1 cellular context compared by ENCODE assay signal in the genomic region with DNA sequence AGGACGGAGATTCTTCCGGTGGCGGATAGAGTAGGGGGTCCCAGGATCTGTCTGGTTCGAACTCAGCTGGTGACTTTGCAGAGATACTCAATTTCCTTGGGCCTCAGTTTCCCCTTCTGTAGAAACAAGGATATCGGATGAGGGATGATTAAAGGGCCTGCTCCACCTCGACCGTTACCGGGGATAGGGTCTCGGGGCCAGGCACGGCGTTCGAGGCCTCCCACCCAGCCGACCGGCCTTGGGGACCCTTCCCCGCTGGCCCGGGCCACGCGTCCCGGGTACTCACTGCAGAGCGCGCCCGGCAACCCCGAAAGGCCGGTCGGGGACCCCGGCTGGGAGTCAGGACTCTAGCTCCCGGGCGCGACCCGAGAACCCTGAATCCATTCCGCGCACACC.
TF ChIP-seq lines count a peak whose summit lies in the region.

No MANE protein-coding gene starts in this region.

TF ChIP-seq in K562, 482 proteins besides CTCF, POLR2A, EP300 and RAD21 (continued from another document):
- TF ChIP-seq, protein P1, sequence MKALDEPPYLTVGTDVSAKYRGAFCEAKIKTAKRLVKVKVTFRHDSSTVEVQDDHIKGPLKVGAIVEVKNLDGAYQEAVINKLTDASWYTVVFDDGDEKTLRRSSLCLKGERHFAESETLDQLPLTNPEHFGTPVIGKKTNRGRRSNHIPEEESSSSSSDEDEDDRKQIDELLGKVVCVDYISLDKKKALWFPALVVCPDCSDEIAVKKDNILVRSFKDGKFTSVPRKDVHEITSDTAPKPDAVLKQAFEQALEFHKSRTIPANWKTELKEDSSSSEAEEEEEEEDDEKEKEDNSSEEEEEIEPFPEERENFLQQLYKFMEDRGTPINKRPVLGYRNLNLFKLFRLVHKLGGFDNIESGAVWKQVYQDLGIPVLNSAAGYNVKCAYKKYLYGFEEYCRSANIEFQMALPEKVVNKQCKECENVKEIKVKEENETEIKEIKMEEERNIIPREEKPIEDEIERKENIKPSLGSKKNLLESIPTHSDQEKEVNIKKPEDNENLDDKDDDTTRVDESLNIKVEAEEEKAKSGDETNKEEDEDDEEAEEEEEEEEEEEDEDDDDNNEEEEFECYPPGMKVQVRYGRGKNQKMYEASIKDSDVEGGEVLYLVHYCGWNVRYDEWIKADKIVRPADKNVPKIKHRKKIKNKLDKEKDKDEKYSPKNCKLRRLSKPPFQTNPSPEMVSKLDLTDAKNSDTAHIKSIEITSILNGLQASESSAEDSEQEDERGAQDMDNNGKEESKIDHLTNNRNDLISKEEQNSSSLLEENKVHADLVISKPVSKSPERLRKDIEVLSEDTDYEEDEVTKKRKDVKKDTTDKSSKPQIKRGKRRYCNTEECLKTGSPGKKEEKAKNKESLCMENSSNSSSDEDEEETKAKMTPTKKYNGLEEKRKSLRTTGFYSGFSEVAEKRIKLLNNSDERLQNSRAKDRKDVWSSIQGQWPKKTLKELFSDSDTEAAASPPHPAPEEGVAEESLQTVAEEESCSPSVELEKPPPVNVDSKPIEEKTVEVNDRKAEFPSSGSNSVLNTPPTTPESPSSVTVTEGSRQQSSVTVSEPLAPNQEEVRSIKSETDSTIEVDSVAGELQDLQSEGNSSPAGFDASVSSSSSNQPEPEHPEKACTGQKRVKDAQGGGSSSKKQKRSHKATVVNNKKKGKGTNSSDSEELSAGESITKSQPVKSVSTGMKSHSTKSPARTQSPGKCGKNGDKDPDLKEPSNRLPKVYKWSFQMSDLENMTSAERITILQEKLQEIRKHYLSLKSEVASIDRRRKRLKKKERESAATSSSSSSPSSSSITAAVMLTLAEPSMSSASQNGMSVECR (CRISPR knock-in tag; IDR thresholded peaks at IDR 0.05) = 0 out of 2 replicates have a peak, but pooled peaks have one; percentile 9
- no peak for TF ChIP-seq XRCC5 (IDR thresholded peaks at IDR 0.05; ENCODE audit: low read depth, low read length)
- TF ChIP-seq ZNF212 (CRISPR knock-in tag; IDR thresholded peaks at IDR 0.05) = no peak
- peak; percentile 83 for TF ChIP-seq ZBTB7A (IDR thresholded peaks at IDR 0.05; ENCODE audit: borderline replicate concordance, control insufficient read depth, low read depth, low read length)
- TF ChIP-seq, protein P2, sequence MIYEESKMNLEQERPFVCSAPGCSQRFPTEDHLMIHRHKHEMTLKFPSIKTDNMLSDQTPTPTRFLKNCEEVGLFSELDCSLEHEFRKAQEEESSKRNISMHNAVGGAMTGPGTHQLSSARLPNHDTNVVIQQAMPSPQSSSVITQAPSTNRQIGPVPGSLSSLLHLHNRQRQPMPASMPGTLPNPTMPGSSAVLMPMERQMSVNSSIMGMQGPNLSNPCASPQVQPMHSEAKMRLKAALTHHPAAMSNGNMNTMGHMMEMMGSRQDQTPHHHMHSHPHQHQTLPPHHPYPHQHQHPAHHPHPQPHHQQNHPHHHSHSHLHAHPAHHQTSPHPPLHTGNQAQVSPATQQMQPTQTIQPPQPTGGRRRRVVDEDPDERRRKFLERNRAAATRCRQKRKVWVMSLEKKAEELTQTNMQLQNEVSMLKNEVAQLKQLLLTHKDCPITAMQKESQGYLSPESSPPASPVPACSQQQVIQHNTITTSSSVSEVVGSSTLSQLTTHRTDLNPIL (CRISPR knock-in tag; IDR thresholded peaks at IDR 0.05) = no peak
- TF ChIP-seq NCOA2 (IDR thresholded peaks at IDR 0.05; ENCODE audit: partially characterized antibody in 2 of 2) = no peak
- TF ChIP-seq MCM3 (IDR thresholded peaks at IDR 0.05) = no peak
- no peak for TF ChIP-seq TGIF2 (CRISPR knock-in tag; IDR thresholded peaks at IDR 0.05)
- TF ChIP-seq SMAD1 (IDR thresholded peaks at IDR 0.05; ENCODE audit: low read depth, low read length, partially characterized antibody) = no peak
- TF ChIP-seq HNRNPL (IDR thresholded peaks at IDR 0.05; ENCODE audit: low read depth, low read length) = no peak
- TF ChIP-seq ETV6 (IDR thresholded peaks at IDR 0.05; ENCODE audit: borderline replicate concordance in 1 of 2, low read depth in 2 of 2, low read length in 1 of 2) = no peak
- TF ChIP-seq ETV6 (CRISPR knock-in tag; IDR thresholded peaks at IDR 0.05; ENCODE audit: borderline replicate concordance) = no peak
- no peak for TF ChIP-seq SMARCB1 (IDR thresholded peaks at IDR 0.05; ENCODE audit: insufficient read length, low read depth)
- TF ChIP-seq SMARCE1 (IDR thresholded peaks at IDR 0.05) = no peak
- no peak for TF ChIP-seq ZFP1 (CRISPR knock-in tag; IDR thresholded peaks at IDR 0.05)
- TF ChIP-seq, protein P3, sequence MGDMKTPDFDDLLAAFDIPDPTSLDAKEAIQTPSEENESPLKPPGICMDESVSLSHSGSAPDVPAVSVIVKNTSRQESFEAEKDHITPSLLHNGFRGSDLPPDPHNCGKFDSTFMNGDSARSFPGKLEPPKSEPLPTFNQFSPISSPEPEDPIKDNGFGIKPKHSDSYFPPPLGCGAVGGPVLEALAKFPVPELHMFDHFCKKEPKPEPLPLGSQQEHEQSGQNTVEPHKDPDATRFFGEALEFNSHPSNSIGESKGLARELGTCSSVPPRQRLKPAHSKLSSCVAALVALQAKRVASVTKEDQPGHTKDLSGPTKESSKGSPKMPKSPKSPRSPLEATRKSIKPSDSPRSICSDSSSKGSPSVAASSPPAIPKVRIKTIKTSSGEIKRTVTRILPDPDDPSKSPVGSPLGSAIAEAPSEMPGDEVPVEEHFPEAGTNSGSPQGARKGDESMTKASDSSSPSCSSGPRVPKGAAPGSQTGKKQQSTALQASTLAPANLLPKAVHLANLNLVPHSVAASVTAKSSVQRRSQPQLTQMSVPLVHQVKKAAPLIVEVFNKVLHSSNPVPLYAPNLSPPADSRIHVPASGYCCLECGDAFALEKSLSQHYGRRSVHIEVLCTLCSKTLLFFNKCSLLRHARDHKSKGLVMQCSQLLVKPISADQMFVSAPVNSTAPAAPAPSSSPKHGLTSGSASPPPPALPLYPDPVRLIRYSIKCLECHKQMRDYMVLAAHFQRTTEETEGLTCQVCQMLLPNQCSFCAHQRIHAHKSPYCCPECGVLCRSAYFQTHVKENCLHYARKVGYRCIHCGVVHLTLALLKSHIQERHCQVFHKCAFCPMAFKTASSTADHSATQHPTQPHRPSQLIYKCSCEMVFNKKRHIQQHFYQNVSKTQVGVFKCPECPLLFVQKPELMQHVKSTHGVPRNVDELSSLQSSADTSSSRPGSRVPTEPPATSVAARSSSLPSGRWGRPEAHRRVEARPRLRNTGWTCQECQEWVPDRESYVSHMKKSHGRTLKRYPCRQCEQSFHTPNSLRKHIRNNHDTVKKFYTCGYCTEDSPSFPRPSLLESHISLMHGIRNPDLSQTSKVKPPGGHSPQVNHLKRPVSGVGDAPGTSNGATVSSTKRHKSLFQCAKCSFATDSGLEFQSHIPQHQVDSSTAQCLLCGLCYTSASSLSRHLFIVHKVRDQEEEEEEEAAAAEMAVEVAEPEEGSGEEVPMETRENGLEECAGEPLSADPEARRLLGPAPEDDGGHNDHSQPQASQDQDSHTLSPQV (IDR thresholded peaks at IDR 0.05) = peak; percentile 51
- no peak for TF ChIP-seq ZNF24 (IDR thresholded peaks at IDR 0.05)
- TF ChIP-seq, protein P4, sequence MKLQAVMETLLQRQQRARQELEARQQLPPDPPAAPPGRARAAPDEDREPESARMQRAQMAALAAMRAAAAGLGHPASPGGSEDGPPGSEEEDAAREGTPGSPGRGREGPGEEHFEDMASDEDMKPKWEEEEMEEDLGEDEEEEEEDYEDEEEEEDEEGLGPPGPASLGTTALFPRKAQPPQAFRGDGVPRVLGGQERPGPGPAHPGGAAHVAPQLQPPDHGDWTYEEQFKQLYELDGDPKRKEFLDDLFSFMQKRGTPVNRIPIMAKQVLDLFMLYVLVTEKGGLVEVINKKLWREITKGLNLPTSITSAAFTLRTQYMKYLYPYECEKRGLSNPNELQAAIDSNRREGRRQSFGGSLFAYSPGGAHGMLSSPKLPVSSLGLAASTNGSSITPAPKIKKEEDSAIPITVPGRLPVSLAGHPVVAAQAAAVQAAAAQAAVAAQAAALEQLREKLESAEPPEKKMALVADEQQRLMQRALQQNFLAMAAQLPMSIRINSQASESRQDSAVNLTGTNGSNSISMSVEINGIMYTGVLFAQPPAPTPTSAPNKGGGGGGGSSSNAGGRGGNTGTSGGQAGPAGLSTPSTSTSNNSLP (IDR thresholded peaks at IDR 0.05; ENCODE audit: borderline replicate concordance, low read depth, low read length) = no peak
- TF ChIP-seq, protein P5, sequence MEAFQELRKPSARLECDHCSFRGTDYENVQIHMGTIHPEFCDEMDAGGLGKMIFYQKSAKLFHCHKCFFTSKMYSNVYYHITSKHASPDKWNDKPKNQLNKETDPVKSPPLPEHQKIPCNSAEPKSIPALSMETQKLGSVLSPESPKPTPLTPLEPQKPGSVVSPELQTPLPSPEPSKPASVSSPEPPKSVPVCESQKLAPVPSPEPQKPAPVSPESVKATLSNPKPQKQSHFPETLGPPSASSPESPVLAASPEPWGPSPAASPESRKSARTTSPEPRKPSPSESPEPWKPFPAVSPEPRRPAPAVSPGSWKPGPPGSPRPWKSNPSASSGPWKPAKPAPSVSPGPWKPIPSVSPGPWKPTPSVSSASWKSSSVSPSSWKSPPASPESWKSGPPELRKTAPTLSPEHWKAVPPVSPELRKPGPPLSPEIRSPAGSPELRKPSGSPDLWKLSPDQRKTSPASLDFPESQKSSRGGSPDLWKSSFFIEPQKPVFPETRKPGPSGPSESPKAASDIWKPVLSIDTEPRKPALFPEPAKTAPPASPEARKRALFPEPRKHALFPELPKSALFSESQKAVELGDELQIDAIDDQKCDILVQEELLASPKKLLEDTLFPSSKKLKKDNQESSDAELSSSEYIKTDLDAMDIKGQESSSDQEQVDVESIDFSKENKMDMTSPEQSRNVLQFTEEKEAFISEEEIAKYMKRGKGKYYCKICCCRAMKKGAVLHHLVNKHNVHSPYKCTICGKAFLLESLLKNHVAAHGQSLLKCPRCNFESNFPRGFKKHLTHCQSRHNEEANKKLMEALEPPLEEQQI (IDR thresholded peaks at IDR 0.05) = no peak
- TF ChIP-seq, protein P6, sequence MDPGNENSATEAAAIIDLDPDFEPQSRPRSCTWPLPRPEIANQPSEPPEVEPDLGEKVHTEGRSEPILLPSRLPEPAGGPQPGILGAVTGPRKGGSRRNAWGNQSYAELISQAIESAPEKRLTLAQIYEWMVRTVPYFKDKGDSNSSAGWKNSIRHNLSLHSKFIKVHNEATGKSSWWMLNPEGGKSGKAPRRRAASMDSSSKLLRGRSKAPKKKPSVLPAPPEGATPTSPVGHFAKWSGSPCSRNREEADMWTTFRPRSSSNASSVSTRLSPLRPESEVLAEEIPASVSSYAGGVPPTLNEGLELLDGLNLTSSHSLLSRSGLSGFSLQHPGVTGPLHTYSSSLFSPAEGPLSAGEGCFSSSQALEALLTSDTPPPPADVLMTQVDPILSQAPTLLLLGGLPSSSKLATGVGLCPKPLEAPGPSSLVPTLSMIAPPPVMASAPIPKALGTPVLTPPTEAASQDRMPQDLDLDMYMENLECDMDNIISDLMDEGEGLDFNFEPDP (CRISPR knock-in tag; IDR thresholded peaks at IDR 0.05) = no peak
- TF ChIP-seq ZNF232 (CRISPR knock-in tag; IDR thresholded peaks at IDR 0.05) = 0 out of 2 replicates have a peak, but pooled peaks have one; percentile 15
